ENCODE assay signal across 8 cellular contexts in genomic region chr13:45341034-45341798, GRCh38. TPM values are rescaled to one million over a fixed set of nuclear protein-coding genes. Genes with fewer than 3 reads are reported as not detected.
A peak's percentile ranks its signal among the peaks of the same experiment; 100 is the strongest.
DNase-seq lines count a peak whose midpoint lies in the region; ATAC-seq lines count a peak whose summit lies in the region.

TPT1 (minus strand) TSS chr13:45341183; CDS start chr13:45341069, 114 bp downstream.

- peak within 1 kb of the TSS; percentile 78 to 100 (median 100) for H3K27ac Mint-ChIP-seq in CD8-positive, alpha-beta memory T cell
- peak within 1 kb of the TSS; percentile 98 for H3K27ac Mint-ChIP-seq in memory B cell

- POLR2A ChIA-PET in CD8-positive, alpha-beta memory T cell (lab: Charles Lee), result interaction anchor here (0.6 to 2.7 kb wide), 13 partner anchors 10 to 326 kb away, joined by 3 to 26 read pairs (median 4); partner anchors contain the start of genes COG3 and SLC25A30
- POLR2A ChIA-PET in activated CD8-positive, alpha-beta memory T cell treated with anti-CD3 and anti-CD28 coated beads for 36 hours (lab: Charles Lee), result interaction anchor here (0.6 to 2.0 kb wide), 11 partner anchors 8 to 126 kb away, joined by 3 to 11 read pairs (median 3); partner anchors contain the start of genes COG3 and SLC25A30

- peaks cover 0 to 6% of the 10 kb centered on the region in 2 donors for H3K27me3 Mint-ChIP-seq in CD8-positive, alpha-beta memory T cell
- no peaks in the 10 kb centered on the region for H3K27me3 Mint-ChIP-seq in memory B cell

- peaks cover 0 to 4% (median 0%) of the 10 kb centered on the region in 5 donors for H3K9me3 Mint-ChIP-seq in CD8-positive, alpha-beta memory T cell
- no peaks in the 10 kb centered on the region for H3K9me3 Mint-ChIP-seq in memory B cell

- peak within 1 kb of the TSS; percentile 94 for H3K4me3 ChIP-seq in CD8-positive, alpha-beta memory T cell (ENCODE audit: low read length)
- peak within 1 kb of the TSS; percentile 85 for H3K4me3 ChIP-seq in effector memory CD4-positive, alpha-beta T cell (ENCODE audit: insufficient read depth, low read depth, low read length, poor library complexity, severe bottlenecking)

- ATAC-seq in GM19468 (IDR thresholded peaks at IDR 0.05; ENCODE audit: extremely low read depth, unreplicated experiment) (peak; percentile 88), memory B cell (ENCODE audit: low read depth) (peak; percentile 82)

- peak; percentile 99 to 100 (median 100) for DNase-seq in CD8-positive, alpha-beta memory T cell
- DNase-seq in HS-5 (ENCODE audit: low read depth), result peak; percentile 64
- DNase-seq in NK-92 treated with Interleukin-12 subunit alpha and Interleukin-12 subunit beta, amount 100 ng/mL, for 24 hours (lab: John Stamatoyannopoulos, UW), result peak; percentile 100
- peak; percentile 99 to 100 (median 100) for DNase-seq in effector memory CD4-positive, alpha-beta T cell
- peak; percentile 98 to 99 for DNase-seq in memory B cell (ENCODE audit: low spot score in 2 of 2)
- DNase-seq in stimulated activated CD8-positive, alpha-beta memory T cell treated with anti-CD3 and anti-CD28 coated beads, Interleukin-12 subunit alpha, Interleukin-12 subunit beta, amount 100 ng/mL, for 24 hours (ENCODE audit: extremely low read depth), result peak; percentile 99

- H3K36me3 Mint-ChIP-seq in CD8-positive, alpha-beta memory T cell, result peaks cover 16 to 64% (median 33%) of the 10 kb centered on the region in 3 donors
- H3K36me3 Mint-ChIP-seq in memory B cell, result peaks cover 26% of the 10 kb centered on the region

- H3K27ac ChIP-seq in CD8-positive, alpha-beta memory T cell (ENCODE audit: low read depth, low read length), result peak within 1 kb of the TSS; percentile 96
- peak within 1 kb of the TSS; percentile 98 for H3K27ac ChIP-seq in effector memory CD4-positive, alpha-beta T cell (ENCODE audit: insufficient read depth, low read length, poor library complexity, severe bottlenecking)

- peaks cover 55 to 73% (median 64%) of the 10 kb centered on the region in 3 donors for H3K4me1 Mint-ChIP-seq in CD8-positive, alpha-beta memory T cell
- peaks cover 29% of the 10 kb centered on the region for H3K4me1 Mint-ChIP-seq in memory B cell

- H3K36me3 ChIP-seq in CD8-positive, alpha-beta memory T cell (ENCODE audit: insufficient read depth, low read length), result peaks cover 31% of the 10 kb centered on the region
- peaks cover 44% of the 10 kb centered on the region for H3K36me3 ChIP-seq in effector memory CD4-positive, alpha-beta T cell (ENCODE audit: control insufficient read depth, insufficient read depth, low read length)

- peak within 1 kb of the TSS; percentile 95 to 100 (median 98) for H3K4me3 Mint-ChIP-seq in CD8-positive, alpha-beta memory T cell
- H3K4me3 Mint-ChIP-seq in memory B cell, result peak within 1 kb of the TSS; percentile 98

- peaks cover 48% of the 10 kb centered on the region for H3K4me1 ChIP-seq in CD8-positive, alpha-beta memory T cell (ENCODE audit: insufficient read depth, low read length)
- H3K4me1 ChIP-seq in effector memory CD4-positive, alpha-beta T cell (ENCODE audit: control insufficient read depth, insufficient read depth, low read length, poor library complexity, severe bottlenecking), result peaks cover 32% of the 10 kb centered on the region

- no peaks in the 10 kb centered on the region for H3K27me3 ChIP-seq in CD8-positive, alpha-beta memory T cell (ENCODE audit: insufficient read depth, low read length, poor library complexity, severe bottlenecking)
- H3K27me3 ChIP-seq in effector memory CD4-positive, alpha-beta T cell (replicated peaks; ENCODE audit: control insufficient read depth, insufficient read depth, low read length, poor library complexity, severe bottlenecking), result no peaks in the 10 kb centered on the region

- CTCF ChIA-PET in CD8-positive, alpha-beta memory T cell (lab: Charles Lee), result interaction anchor here (0.6 to 4.8 kb wide), 12 partner anchors 10 to 294 kb away, joined by 3 to 30 read pairs (median 6); partner anchors contain the start of gene COG3
- CTCF ChIA-PET in activated CD8-positive, alpha-beta memory T cell treated with anti-CD3 and anti-CD28 coated beads for 36 hours (lab: Charles Lee), result interaction anchor here (0.6 to 1.3 kb wide), 5 partner anchors 9 to 309 kb away, joined by 3 to 6 read pairs (median 3); no protein-coding TSS in a partner anchor

- no peaks in the 10 kb centered on the region for H3K9me3 ChIP-seq in CD8-positive, alpha-beta memory T cell (ENCODE audit: low read length)
- no peaks in the 10 kb centered on the region for H3K9me3 ChIP-seq in effector memory CD4-positive, alpha-beta T cell (ENCODE audit: control insufficient read depth, low read length)

RNA-seq across cellular contexts. Expression of gene TPT1, which starts in this region (rescaled TPM):
- 1,000 to 10,000 TPM; 3,313 to 3,378 TPM for total RNA-seq in CD8-positive, alpha-beta memory T cell
- polyA plus RNA-seq in CD8-positive, alpha-beta memory T cell, result 2,788 TPM
- 1,000 to 10,000 TPM; 3,040 to 3,121 TPM for total RNA-seq in activated CD8-positive, alpha-beta memory T cell treated with anti-CD3 and anti-CD28 coated beads for 36 hours

Comparison
In these comparisons a context has a peak if more than half of its experiments do, and no peak if none do; other contexts are left out.
1. Peak in every context shown above with its lines: DNase-seq, ATAC-seq, H3K4me3 ChIP-seq and H3K27ac ChIP-seq.